12 cellular contexts compared by ENCODE assay signal in the genomic region with DNA sequence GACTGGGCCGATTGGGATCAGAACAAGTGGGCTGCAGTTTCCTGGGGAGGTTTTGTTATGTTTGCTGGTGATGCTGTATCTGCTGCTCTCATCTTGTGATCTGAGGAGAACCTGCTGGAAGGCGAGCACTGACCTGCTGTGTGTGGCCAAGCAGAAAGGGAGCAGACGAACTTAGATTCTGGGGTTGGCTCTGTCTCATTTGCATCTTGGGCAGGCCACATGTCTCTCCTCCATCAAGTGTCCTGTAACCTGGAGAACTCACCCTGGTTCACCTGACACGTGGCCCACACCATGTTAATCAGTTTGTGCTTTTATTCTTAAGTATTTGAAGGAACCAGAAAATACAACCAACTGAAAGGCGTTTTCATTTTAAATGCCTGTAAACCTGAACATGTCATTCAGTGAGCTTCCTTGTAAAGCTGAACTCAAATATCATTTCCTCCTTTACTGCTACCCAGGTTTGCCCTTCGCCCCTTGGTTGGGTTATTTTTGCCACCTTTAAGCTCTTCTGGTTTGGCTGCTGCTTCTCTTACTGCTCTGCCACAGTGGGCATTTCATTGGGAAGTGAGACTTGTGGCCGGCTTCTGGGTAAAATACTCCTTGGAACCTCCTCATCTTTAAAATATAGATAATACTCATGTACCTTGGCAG. TPM values are rescaled to one million over a fixed set of nuclear protein-coding genes. Genes with fewer than 3 reads are reported as not detected.
DNase-seq lines count a peak whose midpoint lies in the region; ATAC-seq, FAIRE-seq and TF ChIP-seq lines count a peak whose summit lies in the region.
"Had no signal": no experiment of that assay in that cellular context is flagged by ENCODE, and none has a peak within 500 bp of the region (broad histone marks: within the 10 kb centered on the region; RNA-seq: fewer than 3 reads in every experiment).

No MANE protein-coding gene starts in this region.

- H3K27ac ChIP-seq in HUES48 (ENCODE audit: low read depth, low read length) = peak overlapping the region; percentile 1
- peak overlapping the region; percentile 3 for H3K27ac ChIP-seq in muscle layer of duodenum (ENCODE audit: low read length)
- no peak overlapping the region for H3K27ac ChIP-seq in CD8-positive, alpha-beta T cell (ENCODE audit: low read depth, low read length)
- H3K27ac ChIP-seq in pancreas = no peak overlapping the region

- WGBS in pancreas, 2 donors = 90 to 92% methylated on average over 7 of the region's 7 CpGs

- no peak overlapping the region for H3K9ac ChIP-seq in HUES48 (ENCODE audit: low read depth, low read length)

- no peak overlapping the region for H3K4me3 ChIP-seq in HUES48 (ENCODE audit: low read depth, low read length)
- H3K4me3 ChIP-seq in muscle layer of duodenum (ENCODE audit: low read depth in 1 of 2, low read length in 2 of 2) = no peak overlapping the region
- H3K4me3 ChIP-seq in CD8-positive, alpha-beta T cell (ENCODE audit: low read depth, low read length) = no peak overlapping the region
- H3K4me3 ChIP-seq in pancreas = no peak overlapping the region

- H3K4me1 ChIP-seq in HUES48 (ENCODE audit: control insufficient read depth, insufficient read depth, low read length) = peaks cover 47% of the 10 kb centered on the region
- peaks cover 16 to 33% of the 10 kb centered on the region in 2 donors for H3K4me1 ChIP-seq in muscle layer of duodenum (ENCODE audit: control insufficient read depth in 1 of 2, insufficient read depth in 2 of 2, low read length in 2 of 2)
- no peaks in the 10 kb centered on the region for H3K4me1 ChIP-seq in CD8-positive, alpha-beta T cell (ENCODE audit: insufficient read depth, low read length)
- peaks cover 8 to 14% (median 13%) of the 10 kb centered on the region in 3 donors for H3K4me1 ChIP-seq in pancreas

- H3K4me3 Mint-ChIP-seq in CD8-positive, alpha-beta T cell = no peak overlapping the region
- H3K4me3 Mint-ChIP-seq: T-helper 2 cell treated with Interferon-gamma antibody and Interleukin-4, amounts not matched to agents 5 μg/mL and 100 μg/mL, for 36 hours had no signal

- H3K27me3 ChIP-seq in HUES48 (ENCODE audit: control insufficient read depth, insufficient read depth, low read length) = no peaks in the 10 kb centered on the region
- H3K27me3 ChIP-seq in muscle layer of duodenum (ENCODE audit: low read depth, low read length) = no peaks in the 10 kb centered on the region
- no peaks in the 10 kb centered on the region for H3K27me3 ChIP-seq in CD8-positive, alpha-beta T cell (ENCODE audit: insufficient read depth, low read length)
- H3K27me3 ChIP-seq in pancreas = no peaks in the 10 kb centered on the region

- peaks cover 3% of the 10 kb centered on the region for H3K9me3 Mint-ChIP-seq in CD8-positive, alpha-beta T cell
- H3K9me3 Mint-ChIP-seq: T-helper 2 cell treated with Interferon-gamma antibody and Interleukin-4, amounts not matched to agents 5 μg/mL and 100 μg/mL, for 36 hours had no signal

- intact Hi-C loops in CD8-positive, alpha-beta T cell (cut with DNase I, micrococcal nuclease) = no loop called here
- intact Hi-C loops in pancreas (cut with DNase I) = no loop called here

- TF ChIP-seq CTCF in D721Med (IDR thresholded peaks at IDR 0.05; ENCODE audit: insufficient read depth, missing control alignments) = no peak
- TF ChIP-seq CTCF in CD8-positive, alpha-beta T cell (IDR thresholded peaks at IDR 0.05) = no peak
- no peak for TF ChIP-seq CTCF in pancreas (IDR thresholded peaks at IDR 0.05)

- H3K9me3 ChIP-seq in HUES48 (ENCODE audit: control insufficient read depth, insufficient read depth, low read length) (no peaks in the 10 kb centered on the region), muscle layer of duodenum (ENCODE audit: control insufficient read depth in 1 of 2, low read length in 2 of 2) (no peaks in the 10 kb centered on the region), pancreas (no peaks in the 10 kb centered on the region)
- H3K9me3 ChIP-seq in CD8-positive, alpha-beta T cell (ENCODE audit: low read length) = no peaks in the 10 kb centered on the region

- H3K4me1 Mint-ChIP-seq in CD8-positive, alpha-beta T cell (ENCODE audit: low read depth) = peaks cover 10% of the 10 kb centered on the region

- FAIRE-seq in D721Med (lab: Jason Lieb, UNC) (no peak), pancreas (lab: Jason Lieb, UNC) (no peak)
- FAIRE-seq: endometrium had no signal

- H3K36me3 ChIP-seq in HUES48 (ENCODE audit: control insufficient read depth, insufficient read depth, low read length) = no peaks in the 10 kb centered on the region
- H3K36me3 ChIP-seq in muscle layer of duodenum (ENCODE audit: control insufficient read depth in 1 of 2, insufficient read depth in 2 of 2, low read length in 2 of 2) = no peaks in the 10 kb centered on the region
- H3K36me3 ChIP-seq in CD8-positive, alpha-beta T cell (ENCODE audit: insufficient read depth, low read length) = no peaks in the 10 kb centered on the region
- H3K36me3 ChIP-seq in pancreas = no peaks in the 10 kb centered on the region

- no peak overlapping the region for H3K27ac Mint-ChIP-seq in CD8-positive, alpha-beta T cell
- H3K27ac Mint-ChIP-seq: T-helper 2 cell treated with Interferon-gamma antibody and Interleukin-4, amounts not matched to agents 5 μg/mL and 100 μg/mL, for 36 hours had no signal

- H3K36me3 Mint-ChIP-seq in CD8-positive, alpha-beta T cell = no peaks in the 10 kb centered on the region

- DNase-seq in D721Med (ENCODE audit: insufficient read length, low spot score) = no peak
- no peak for DNase-seq in CD8-positive, alpha-beta T cell
- no peak for DNase-seq in pancreas
- DNase-seq in NCI-H1092 (lab: John Stamatoyannopoulos, UW) = no peak
- DNase-seq: DMS53, NCI-H2081 had no signal

- POLR2A ChIA-PET in CD8-positive, alpha-beta T cell (lab: Charles Lee) = interaction anchor here (0.6 kb wide), 1 partner anchor 9 kb away, joined by 3 read pairs; no protein-coding TSS in a partner anchor

- CTCF ChIA-PET in CD8-positive, alpha-beta T cell (lab: Charles Lee) = no interaction called here

- H3K27me3 Mint-ChIP-seq in CD8-positive, alpha-beta T cell (ENCODE audit: low read depth) = no peaks in the 10 kb centered on the region

- ATAC-seq in GM18519 (IDR thresholded peaks at IDR 0.05; ENCODE audit: low FRiP score, unreplicated experiment) (peak; percentile 48), GM21786 (IDR thresholded peaks at IDR 0.05; ENCODE audit: unreplicated experiment) (peak; percentile 80), pancreas (no peak)
- ATAC-seq in CD8-positive, alpha-beta T cell = no peak

RNA-seq across cellular contexts. Expression of a gene that starts 33.5 kb away (rescaled TPM):
- 10 to 100 TPM; 21.6 to 22.8 TPM for total RNA-seq in CD8-positive, alpha-beta T cell
- total RNA-seq in pancreas = 10 to 100 TPM in 4 of 6 donors, 1 to 10 TPM in 2; 9.3 to 24.3 (median 11.7) TPM
- polyA plus RNA-seq in pancreas = 10 to 100 TPM; 10.6 to 19.7 TPM

Comparison
In these comparisons a context has a peak if more than half of its experiments do, and no peak if none do; other contexts are left out.
1. ATAC-seq: peak in GM18519 (single experiment) and GM21786 (single experiment); none in CD8-positive, alpha-beta T cell (single experiment) and pancreas (0 of 4).
2. H3K27ac ChIP-seq: peak in HUES48 (single experiment) and muscle layer of duodenum (single experiment); none in CD8-positive, alpha-beta T cell (single experiment) and pancreas (0 of 4).